In genomic region chr4:37476256-37476655, GRCh38 we compare ENCODE assay signal across 31 cellular contexts.
"Had no signal": no experiment of that assay in that cellular context is flagged by ENCODE, and none has a peak within 500 bp of the region (broad histone marks: within the 10 kb centered on the region; RNA-seq: fewer than 3 reads in every experiment).

No MANE protein-coding gene starts in this region.

- H3K27ac Mint-ChIP-seq: activated CD4-positive, alpha-beta T cell treated with anti-CD3 and anti-CD28 coated beads, Interleukin-2, amount 10 ng/mL, durations not matched to agents 24 days and 14 days; activated CD8-positive, alpha-beta T cell treated with anti-CD3 and anti-CD28 coated beads for 36 hours; activated naive CD4-positive, alpha-beta T cell treated with anti-CD3 and anti-CD28 coated beads for 36 hours; activated naive CD4-positive, alpha-beta T cell treated with anti-CD3 and anti-CD28 coated beads, Interleukin-2, amount 50 U/mL, for 72 hours; activated T-cell treated with anti-CD3 and anti-CD28 coated beads, Interleukin-2, amount 50 U/mL, for 72 hours; activated T-helper 17 cell treated with anti-CD3 and anti-CD28 coated beads, Interleukin-2, amount 50 U/mL, for 72 hours; T-helper 1 cell treated with Interleukin-12 subunit alpha and Interleukin-12 subunit beta and Interleukin-4 antibody, amounts not matched to agents 30 μg/mL and 1 μg/mL, for 36 hours; T-helper 2 cell treated with Interferon-gamma antibody and Interleukin-4, amounts not matched to agents 5 μg/mL and 100 μg/mL, for 36 hours had no signal

- H3K27me3 ChIP-seq: adrenal gland, body of pancreas, breast epithelium had no signal

- H3K9ac ChIP-seq: KMS-11 had no signal

- DNase-seq: activated CD4-positive, alpha-beta T cell treated with anti-CD3 and anti-CD28 coated beads, Interleukin-2, amount 10 ng/mL, durations not matched to agents 24 days and 14 days; activated CD4-positive, alpha-beta T cell treated with anti-CD3 and anti-CD28 coated beads, Interleukin-2, amount 50 U/mL, for 4 hours; activated CD8-positive, alpha-beta T cell treated with anti-CD3 and anti-CD28 coated beads for 36 hours; activated gamma-delta T cell; activated naive CD4-positive, alpha-beta T cell treated with anti-CD3 and anti-CD28 coated beads for 36 hours; activated T-cell treated with anti-CD3 and anti-CD28 coated beads, Interleukin-2, amount 50 U/mL, for 1 hour; activated T-cell treated with anti-CD3 and anti-CD28 coated beads, Interleukin-2, amount 50 U/mL, for 72 hours; adrenal gland; body of pancreas; cerebellar nuclear complex; MM.1S; MV-4-11; NCI-H1092; NCI-H1436 treated with DMSO at 0.1 percent for 48 hours; NCI-H1694 treated with DMSO at 0.1 percent for 48 hours; NCI-H2029; NCI-H2171; NCI-H510A; NCI-H526; NCI-H748 treated with DMSO at 0.1 percent for 48 hours; NK-92 treated with Interleukin-12 subunit alpha and Interleukin-12 subunit beta, amount 100 ng/mL, for 24 hours; PC-9; SIG-M5 had no signal

- ATAC-seq: activated CD8-positive, alpha-beta T cell treated with anti-CD3 and anti-CD28 coated beads for 36 hours; activated naive CD4-positive, alpha-beta T cell treated with anti-CD3 and anti-CD28 coated beads, Interleukin-2, amount 50 U/mL, for 72 hours; activated T-cell treated with anti-CD3 and anti-CD28 coated beads, Interleukin-2, amount 50 U/mL, for 72 hours; activated T-helper 17 cell treated with anti-CD3 and anti-CD28 coated beads, Interleukin-2, amount 50 U/mL, for 72 hours; body of pancreas; Right ventricle myocardium inferior had no signal

- H3K36me3 ChIP-seq: adrenal gland, breast epithelium had no signal

- H3K4me3 ChIP-seq: adrenal gland, body of pancreas, breast epithelium, PC-9 had no signal

- H3K4me1 Mint-ChIP-seq: activated CD4-positive, alpha-beta T cell treated with anti-CD3 and anti-CD28 coated beads, Interleukin-2, amount 10 ng/mL, durations not matched to agents 24 days and 14 days; activated T-helper 17 cell treated with anti-CD3 and anti-CD28 coated beads, Interleukin-2, amount 50 U/mL, for 72 hours had no signal

- H2AFZ ChIP-seq: PC-9 had no signal

- H3K27ac ChIP-seq: adrenal gland, breast epithelium, KMS-11, PC-9, RWPE1 had no signal

- H3K4me1 ChIP-seq: adrenal gland, breast epithelium had no signal

- H3K4me3 Mint-ChIP-seq: activated CD4-positive, alpha-beta T cell treated with anti-CD3 and anti-CD28 coated beads, Interleukin-2, amount 10 ng/mL, durations not matched to agents 24 days and 14 days; activated CD8-positive, alpha-beta T cell treated with anti-CD3 and anti-CD28 coated beads for 36 hours; activated naive CD4-positive, alpha-beta T cell treated with anti-CD3 and anti-CD28 coated beads for 36 hours; activated T-cell treated with anti-CD3 and anti-CD28 coated beads, Interleukin-2, amount 50 U/mL, for 72 hours; activated T-helper 17 cell treated with anti-CD3 and anti-CD28 coated beads, Interleukin-2, amount 50 U/mL, for 72 hours; T-helper 1 cell treated with Interleukin-12 subunit alpha and Interleukin-12 subunit beta and Interleukin-4 antibody, amounts not matched to agents 30 μg/mL and 1 μg/mL, for 36 hours; T-helper 2 cell treated with Interferon-gamma antibody and Interleukin-4, amounts not matched to agents 5 μg/mL and 100 μg/mL, for 36 hours had no signal

- H3K9me3 ChIP-seq: adrenal gland, body of pancreas, breast epithelium had no signal

- H3K9me3 Mint-ChIP-seq: activated CD8-positive, alpha-beta T cell treated with anti-CD3 and anti-CD28 coated beads for 36 hours; activated naive CD4-positive, alpha-beta T cell treated with anti-CD3 and anti-CD28 coated beads for 36 hours; activated naive CD4-positive, alpha-beta T cell treated with anti-CD3 and anti-CD28 coated beads, Interleukin-2, amount 50 U/mL, for 72 hours; activated T-cell treated with anti-CD3 and anti-CD28 coated beads, Interleukin-2, amount 50 U/mL, for 72 hours; T-helper 1 cell treated with Interleukin-12 subunit alpha and Interleukin-12 subunit beta and Interleukin-4 antibody, amounts not matched to agents 30 μg/mL and 1 μg/mL, for 36 hours; T-helper 2 cell treated with Interferon-gamma antibody and Interleukin-4, amounts not matched to agents 5 μg/mL and 100 μg/mL, for 36 hours had no signal

- H3K4me2 ChIP-seq: KMS-11, PC-9 had no signal
